ENCODE assay signal across 11 cellular contexts in genomic region chrX:13194291-13195103, GRCh38.
DNase-seq lines count a peak whose midpoint lies in the region; ATAC-seq and FAIRE-seq lines count a peak whose summit lies in the region.
"Had no signal": no experiment of that assay in that cellular context is flagged by ENCODE, and none has a peak within 500 bp of the region (broad histone marks: within the 10 kb centered on the region; RNA-seq: fewer than 3 reads in every experiment).

No MANE protein-coding gene starts in this region.

- peaks cover 0 to 13% of the 10 kb centered on the region in 2 donors for H3K27me3 Mint-ChIP-seq in natural killer cell treated with Interleukin-12 subunit alpha and Interleukin-12 subunit beta and Interleukin-15 and Interleukin-18, amount 100 ng/mL, for 72 hours

- peak; percentile 100 for FAIRE-seq in islet of Langerhans (lab: Jason Lieb, UNC)

- peak; percentile 94 for DNase-seq in DMS 273 (lab: John Stamatoyannopoulos, UW; ENCODE audit: unreplicated experiment)
- DNase-seq in NAMALWA (ENCODE audit: low spot score) = peak; percentile 62
- DNase-seq in NCI-H524 treated with DMSO at 0.1 percent for 48 hours (lab: John Stamatoyannopoulos, UW) = peak; percentile 96
- no peak for DNase-seq in cerebellar nuclear complex (lab: John Stamatoyannopoulos, UW)
- DNase-seq in natural killer cell treated with Interleukin-12 subunit alpha and Interleukin-12 subunit beta and Interleukin-15 and Interleukin-18, amount 100 ng/mL, for 72 hours (ENCODE audit: low spot score) = no peak
- DNase-seq: activated T-cell treated with anti-CD3 and anti-CD28 coated beads, Interleukin-2, amount 50 U/mL, for 24 hours; NCI-H226 had no signal

- no peaks in the 10 kb centered on the region for H3K36me3 Mint-ChIP-seq in natural killer cell treated with Interleukin-12 subunit alpha and Interleukin-12 subunit beta and Interleukin-15 and Interleukin-18, amount 100 ng/mL, for 72 hours

- H3K27ac Mint-ChIP-seq in natural killer cell treated with Interleukin-12 subunit alpha and Interleukin-12 subunit beta and Interleukin-15 and Interleukin-18, amount 100 ng/mL, for 72 hours = peak overlapping the region in 1 of 2 donors; percentile 61
- H3K27ac Mint-ChIP-seq: activated T-cell treated with anti-CD3 and anti-CD28 coated beads, Interleukin-2, amount 50 U/mL, for 24 hours; GM23338 had no signal

- H3K4me3 Mint-ChIP-seq in natural killer cell treated with Interleukin-12 subunit alpha and Interleukin-12 subunit beta and Interleukin-15 and Interleukin-18, amount 100 ng/mL, for 72 hours = no peak overlapping the region
- H3K4me3 Mint-ChIP-seq: activated T-cell treated with anti-CD3 and anti-CD28 coated beads, Interleukin-2, amount 50 U/mL, for 24 hours; GM23338 had no signal

- no peak for ATAC-seq in natural killer cell treated with Interleukin-12 subunit alpha and Interleukin-12 subunit beta and Interleukin-15 and Interleukin-18, amount 100 ng/mL, for 72 hours
- ATAC-seq in GM18517 (IDR thresholded peaks at IDR 0.05; ENCODE audit: unreplicated experiment) (no peak), HG03196 (IDR thresholded peaks at IDR 0.05; ENCODE audit: unreplicated experiment) (no peak)
- ATAC-seq: GM23338 had no signal

- peaks cover 0 to 6% of the 10 kb centered on the region in 2 donors for H3K4me1 Mint-ChIP-seq in natural killer cell treated with Interleukin-12 subunit alpha and Interleukin-12 subunit beta and Interleukin-15 and Interleukin-18, amount 100 ng/mL, for 72 hours (ENCODE audit: low read depth in 2 of 2)

- no peaks in the 10 kb centered on the region for H3K9me3 Mint-ChIP-seq in natural killer cell treated with Interleukin-12 subunit alpha and Interleukin-12 subunit beta and Interleukin-15 and Interleukin-18, amount 100 ng/mL, for 72 hours
- H3K9me3 Mint-ChIP-seq: activated T-cell treated with anti-CD3 and anti-CD28 coated beads, Interleukin-2, amount 50 U/mL, for 24 hours; GM23338 had no signal

Comparison
In these comparisons a context has a peak if more than half of its experiments do, and no peak if none do; other contexts are left out.
1. DNase-seq: peak in DMS 273 (single experiment), NAMALWA (single experiment) and NCI-H524 treated with DMSO at 0.1 percent for 48 hours (single experiment); none in cerebellar nuclear complex (0 of 2) and natural killer cell treated with Interleukin-12 subunit alpha and Interleukin-12 subunit beta and Interleukin-15 and Interleukin-18, amount 100 ng/mL, for 72 hours (single experiment).